24 cellular contexts compared by ENCODE assay signal in genomic region chr18:75052475-75052874, GRCh38.
"Had no signal": no experiment of that assay in that cellular context is flagged by ENCODE, and none has a peak within 500 bp of the region (broad histone marks: within the 10 kb centered on the region; RNA-seq: fewer than 3 reads in every experiment).

No MANE protein-coding gene starts in this region.

- H3K27ac ChIP-seq: colonic mucosa, vagina, VCaP had no signal

- H3K27me3 Mint-ChIP-seq: activated naive CD4-positive, alpha-beta T cell treated with anti-CD3 and anti-CD28 coated beads, Interleukin-2, amount 10 ng/mL, durations not matched to agents 7 days and 5 days; activated naive CD8-positive, alpha-beta T cell treated with anti-CD3 and anti-CD28 coated beads, Interleukin-2, amount 50 U/mL, for 24 hours; brain; central memory CD8-positive, alpha-beta T cell; T-helper 17 cell had no signal

- H3K4me3 ChIP-seq: colonic mucosa, vagina had no signal

- H3K27me3 ChIP-seq: colonic mucosa, vagina had no signal

- H3K27ac Mint-ChIP-seq: activated naive CD4-positive, alpha-beta T cell treated with anti-CD3 and anti-CD28 coated beads, Interleukin-2, amount 10 ng/mL, durations not matched to agents 7 days and 5 days; activated naive CD8-positive, alpha-beta T cell treated with anti-CD3 and anti-CD28 coated beads, Interleukin-2, amount 50 U/mL, for 24 hours; nephron; T-helper 17 cell had no signal

- H3K9me3 Mint-ChIP-seq: activated naive CD4-positive, alpha-beta T cell treated with anti-CD3 and anti-CD28 coated beads, Interleukin-2, amount 10 ng/mL, durations not matched to agents 7 days and 5 days; activated naive CD8-positive, alpha-beta T cell treated with anti-CD3 and anti-CD28 coated beads, Interleukin-2, amount 50 U/mL, for 24 hours; central memory CD8-positive, alpha-beta T cell; nephron had no signal

- H3K4me1 ChIP-seq: colonic mucosa, vagina had no signal

- ATAC-seq: activated naive CD8-positive, alpha-beta T cell treated with anti-CD3 and anti-CD28 coated beads, Interleukin-2, amount 50 U/mL, for 24 hours; T-helper 17 cell had no signal

- H3K36me3 Mint-ChIP-seq: activated naive CD4-positive, alpha-beta T cell treated with anti-CD3 and anti-CD28 coated beads, Interleukin-2, amount 10 ng/mL, durations not matched to agents 7 days and 5 days; brain had no signal

- H3K4me3 Mint-ChIP-seq: activated naive CD4-positive, alpha-beta T cell treated with anti-CD3 and anti-CD28 coated beads, Interleukin-2, amount 10 ng/mL, durations not matched to agents 7 days and 5 days; activated naive CD8-positive, alpha-beta T cell treated with anti-CD3 and anti-CD28 coated beads, Interleukin-2, amount 50 U/mL, for 24 hours; brain; central memory CD8-positive, alpha-beta T cell; nephron; T-helper 17 cell had no signal

- H3K9me3 ChIP-seq: colonic mucosa, vagina had no signal

- H3K36me3 ChIP-seq: colonic mucosa, vagina had no signal

- DNase-seq: activated CD4-positive, CD25-positive, alpha-beta regulatory T cell treated with anti-CD3 and anti-CD28 coated beads, Interleukin-2, amount 50 U/mL, for 72 hours; activated CD8-positive, alpha-beta memory T cell treated with anti-CD3 and anti-CD28 coated beads for 24 hours; activated CD8-positive, alpha-beta memory T cell treated with anti-CD3 and anti-CD28 coated beads, Interleukin-2, amount 50 U/mL, for 48 hours; activated effector memory CD4-positive, alpha-beta T cell treated with Interleukin-2 at 50 U/mL for 16 hours; activated naive CD4-positive, alpha-beta T cell treated with anti-CD3 and anti-CD28 coated beads, Interleukin-2, amount 10 ng/mL, durations not matched to agents 7 days and 5 days; activated naive CD8-positive, alpha-beta T cell treated with anti-CD3 and anti-CD28 coated beads, Interleukin-2, amount 50 U/mL, for 24 hours; activated T-cell treated with anti-CD3 and anti-CD28 coated beads, Interleukin-2, amount 50 U/mL, for 48 hours; anterior cingulate cortex; colonic mucosa; erythroblast; foreskin melanocyte; glutamatergic neuron; midbrain; nucleus accumbens; stimulated activated CD4-positive, alpha-beta T cell treated with anti-CD3 and anti-CD28 coated beads, Interleukin-12 subunit alpha, Interleukin-12 subunit beta, amount 100 ng/mL, for 4 hours; stimulated activated CD4-positive, alpha-beta T cell treated with anti-CD3 and anti-CD28 coated beads, Interleukin-1b, Interleukin-23, amount 100 ng/mL, for 48 hours; stimulated activated CD8-positive, alpha-beta memory T cell treated with anti-CD3 and anti-CD28 coated beads, Interleukin-4, amount 100 ng/mL, for 48 hours; stimulated activated naive CD4-positive, alpha-beta T cell; T-helper 17 cell had no signal

- H3K4me1 Mint-ChIP-seq: activated naive CD8-positive, alpha-beta T cell treated with anti-CD3 and anti-CD28 coated beads, Interleukin-2, amount 50 U/mL, for 24 hours had no signal
